12 cellular contexts compared by ENCODE assay signal in the genomic region with DNA sequence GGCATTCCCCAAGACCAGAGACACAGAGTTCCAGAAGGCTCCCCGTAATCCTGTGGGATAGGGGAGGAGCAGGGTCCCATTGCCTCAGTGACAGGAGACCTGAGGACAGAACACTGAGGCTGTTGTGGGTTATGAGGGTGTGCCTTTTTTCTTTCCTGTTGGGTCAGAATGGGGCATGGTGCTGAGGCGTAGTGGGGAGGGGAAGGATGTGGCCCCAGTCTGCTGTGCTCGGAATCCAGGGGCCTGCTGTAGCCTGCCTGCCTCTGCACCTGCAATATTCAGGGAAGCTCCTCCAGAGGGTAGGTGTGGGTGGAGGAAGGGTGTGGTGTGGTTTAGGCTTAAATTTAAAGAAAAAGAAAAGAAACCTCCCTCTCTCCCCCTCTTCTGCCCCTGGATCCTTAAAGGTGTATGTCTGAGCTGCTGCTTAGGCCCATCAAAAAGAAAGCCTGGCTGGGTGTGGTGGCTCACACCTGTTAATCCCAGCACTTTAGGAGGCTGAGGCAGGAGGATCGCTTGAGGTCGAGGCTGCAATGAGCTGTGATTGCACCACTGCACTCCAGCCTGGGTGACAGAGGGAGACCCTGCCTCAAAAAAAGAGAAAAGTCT. TPM values are rescaled to one million over a fixed set of nuclear protein-coding genes. Genes with fewer than 3 reads are reported as not detected.
A peak's percentile ranks its signal among the peaks of the same experiment; 100 is the strongest.
DNase-seq lines count a peak whose midpoint lies in the region; ATAC-seq and TF ChIP-seq lines count a peak whose summit lies in the region.
"Had no signal": no experiment of that assay in that cellular context is flagged by ENCODE, and none has a peak within 500 bp of the region (broad histone marks: within the 10 kb centered on the region; RNA-seq: fewer than 3 reads in every experiment).

No MANE protein-coding gene starts in this region.

- H3K4me2 ChIP-seq in neuronal stem cell (ENCODE audit: insufficient read depth, low read length, poor library complexity, severe bottlenecking): no peak overlapping the region
- H3K4me2 ChIP-seq in Karpas-422 (ENCODE audit: low read depth, low read length, poor library complexity, severe bottlenecking): no peak overlapping the region

- peaks cover 5 to 55% of the 10 kb centered on the region in 2 donors for H3K4me1 ChIP-seq in neuronal stem cell (ENCODE audit: control insufficient read depth in 2 of 2, insufficient read depth in 1 of 2, low read depth in 1 of 2, low read length in 2 of 2)
- peaks cover 89% of the 10 kb centered on the region for H3K4me1 ChIP-seq in vagina
- H3K4me1 ChIP-seq in Karpas-422 (ENCODE audit: low read length): peaks cover 17% of the 10 kb centered on the region

- no peak overlapping the region for H3K23ac ChIP-seq in neuronal stem cell (ENCODE audit: low read depth, low read length, poor library complexity)

- ATAC-seq in Right ventricle myocardium superior (ENCODE audit: poor library complexity): no peak
- ATAC-seq in left cardiac atrium: no peak
- ATAC-seq in HG03342 (IDR thresholded peaks at IDR 0.05; ENCODE audit: unreplicated experiment): no peak
- ATAC-seq in GM18505 (IDR thresholded peaks at IDR 0.05; ENCODE audit: unreplicated experiment): no peak
- ATAC-seq: left colon had no signal

- DNase-seq in Right ventricle myocardium superior: peak; percentile 46
- DNase-seq in left cardiac atrium: no peak
- DNase-seq in neuronal stem cell (ENCODE audit: low spot score): no peak
- no peak for DNase-seq in vagina (ENCODE audit: extremely low spot score in 2 of 2)
- no peak for DNase-seq in Karpas-422
- DNase-seq: activated CD4-positive, alpha-beta T cell treated with anti-CD3 and anti-CD28 coated beads for 1 hour; H7; left colon had no signal

- H2BK5ac ChIP-seq in neuronal stem cell (ENCODE audit: low read length): no peak overlapping the region

- H3K9ac ChIP-seq in neuronal stem cell (ENCODE audit: low read depth, low read length, poor library complexity) (no peak overlapping the region), Karpas-422 (ENCODE audit: low read length) (no peak overlapping the region)

- H3K79me2 ChIP-seq in Karpas-422 (ENCODE audit: low read length): no peaks in the 10 kb centered on the region

- H3K9me2 ChIP-seq in Karpas-422 (replicated peaks; ENCODE audit: insufficient read depth, low read length): no peaks in the 10 kb centered on the region

- intact Hi-C loops in Right ventricle myocardium superior (cut with DNase I) (no loop called here), left cardiac atrium (cut with DNase I) (loop anchor here in 1 of 2 donors (5.0 kb wide), 1 partner anchor 34 kb away; no protein-coding TSS in a partner anchor), vagina (cut with DNase I) (no loop called here)

- no peak overlapping the region for H3K4me3 ChIP-seq in neuronal stem cell (ENCODE audit: low read length in 2 of 2)
- no peak overlapping the region for H3K4me3 ChIP-seq in vagina
- no peak overlapping the region for H3K4me3 ChIP-seq in Karpas-422 (ENCODE audit: low read length)
- H3K4me3 ChIP-seq: SJCRH30 had no signal

- H4K8ac ChIP-seq in neuronal stem cell (ENCODE audit: low read depth, low read length): no peak overlapping the region

- no peak overlapping the region for H3K14ac ChIP-seq in neuronal stem cell (ENCODE audit: low read length)

- no peak overlapping the region for H2AFZ ChIP-seq in neuronal stem cell (ENCODE audit: low read length)
- H2AFZ ChIP-seq in Karpas-422 (ENCODE audit: low read length): no peak overlapping the region

- H3K79me1 ChIP-seq in neuronal stem cell (ENCODE audit: low read depth, low read length): peaks cover 17% of the 10 kb centered on the region

- H4K91ac ChIP-seq in neuronal stem cell (ENCODE audit: low read depth, low read length, poor library complexity): peak overlapping the region; percentile 68

- no peak overlapping the region for H2BK120ac ChIP-seq in neuronal stem cell (ENCODE audit: low read depth, low read length)

- peak overlapping the region; percentile 17 for H2BK15ac ChIP-seq in neuronal stem cell (ENCODE audit: low read length)

- H3K27ac ChIP-seq in cingulate gyrus (ENCODE audit: low read depth, low read length) (peak overlapping the region; percentile 95), neuronal stem cell (replicated peaks; ENCODE audit: low read length) (no peak overlapping the region), vagina (peak overlapping the region; percentile 83), Karpas-422 (ENCODE audit: low read length) (no peak overlapping the region)
- H3K27ac ChIP-seq: SJCRH30 had no signal

- H2AK5ac ChIP-seq in neuronal stem cell (ENCODE audit: low read depth, low read length): no peak overlapping the region

- no peak overlapping the region for H3K18ac ChIP-seq in neuronal stem cell (ENCODE audit: low read length)

- H3K27me3 ChIP-seq in neuronal stem cell (ENCODE audit: control insufficient read depth in 3 of 3, insufficient read depth in 3 of 3, low read depth in 1 of 3, low read length in 3 of 3) (no peaks in the 10 kb centered on the region), vagina (no peaks in the 10 kb centered on the region), Karpas-422 (ENCODE audit: low read length) (no peaks in the 10 kb centered on the region)
- H3K27me3 ChIP-seq: SJCRH30 had no signal

- no CpG with 5 or more reads among the region's 5 CpGs for WGBS in neuronal stem cell (ENCODE audit: extremely low coverage in 2 of 2, insufficient read length in 2 of 2, insufficient replicate concordance in 1 of 2), 2 donors

- H3K9me3 ChIP-seq in neuronal stem cell (replicated peaks in 1 of 2; ENCODE audit: control insufficient read depth in 2 of 2, insufficient read depth in 1 of 2, low read depth in 1 of 2, low read length in 2 of 2): peaks cover 0 to 6% of the 10 kb centered on the region in 2 donors
- H3K9me3 ChIP-seq in vagina: no peaks in the 10 kb centered on the region
- H3K9me3 ChIP-seq in Karpas-422 (ENCODE audit: low read length): no peaks in the 10 kb centered on the region
- H3K9me3 ChIP-seq: SJCRH30 had no signal

- H3K36me3 ChIP-seq in neuronal stem cell (replicated peaks in 1 of 2; ENCODE audit: control insufficient read depth in 2 of 2, insufficient read depth in 2 of 2, low read length in 2 of 2): peaks cover 6 to 12% of the 10 kb centered on the region in 2 donors
- no peaks in the 10 kb centered on the region for H3K36me3 ChIP-seq in vagina
- H3K36me3 ChIP-seq in Karpas-422 (ENCODE audit: insufficient read depth, low read length): no peaks in the 10 kb centered on the region

- TF ChIP-seq CTCF in vagina (IDR thresholded peaks at IDR 0.05): no peak

- TF ChIP-seq POLR2A in vagina (IDR thresholded peaks at IDR 0.05) (no peak), GM18505 (IDR thresholded peaks at IDR 0.05; ENCODE audit: borderline replicate concordance, extremely low read depth, insufficient read depth, insufficient read length) (no peak)

- no peak overlapping the region for H3K4ac ChIP-seq in neuronal stem cell (ENCODE audit: low read length)

- no peak overlapping the region for H2BK12ac ChIP-seq in neuronal stem cell (ENCODE audit: low read length)

- no peaks in the 10 kb centered on the region for H4K20me1 ChIP-seq in Karpas-422 (ENCODE audit: insufficient read depth, low read depth, low read length)

RNA-seq across cellular contexts. Expression of gene PLEKHG3, which starts 18.7 kb away (rescaled TPM):
- 16.6 TPM for total RNA-seq in Right ventricle myocardium superior
- 10 to 100 TPM; 29.4 to 37.7 TPM for total RNA-seq in left cardiac atrium
- polyA plus RNA-seq in neuronal stem cell (2013, experiment 1 of 2): 66.9 TPM
- polyA plus RNA-seq in neuronal stem cell (2013, experiment 2 of 2): 64.7 TPM
- total RNA-seq in vagina: 50.1 TPM
- total RNA-seq in Karpas-422 (2014; rRNA removed; shearing (Covaris generic); ENCODE audit: low replicate concordance): not detected in 2 replicates

Comparison
In these comparisons a context has a peak if more than half of its experiments do, and no peak if none do; other contexts are left out.
1. H3K27ac ChIP-seq: peak in cingulate gyrus (single experiment) and vagina (single experiment); none in neuronal stem cell (single experiment) and Karpas-422 (single experiment).
2. RNA of gene PLEKHG3, which starts 18.7 kb away (total RNA-seq): 50.1 TPM in vagina (single experiment), 29.4 to 37.7 TPM in left cardiac atrium and 16.6 TPM in Right ventricle myocardium superior (single experiment); not detected in Karpas-422; every median in the first group is over 10 times any median in the second.